Comparison of ENCODE assay signal across 8 cellular contexts in genomic region chr15:85408270-85408746, GRCh38. TPM values are rescaled to one million over a fixed set of nuclear protein-coding genes. Genes with fewer than 3 reads are reported as not detected.
DNase-seq lines count a peak whose midpoint lies in the region; ATAC-seq, FAIRE-seq and TF ChIP-seq lines count a peak whose summit lies in the region.

No MANE protein-coding gene starts in this region.

- POLR2A ChIA-PET in RWPE1 (lab: Yijun Ruan, JAX; ENCODE audit: low non-redundant PET): no interaction called here

- CTCF ChIA-PET in activated CD8-positive, alpha-beta memory T cell treated with anti-CD3 and anti-CD28 coated beads, Interleukin-2, amount 10 ng/mL, durations not matched to agents 7 days and 5 days (lab: Charles Lee): interaction anchor here (1.8 kb wide), 1 partner anchor 96 kb away, joined by 5 read pairs; no protein-coding TSS in a partner anchor
- CTCF ChIA-PET in activated naive CD4-positive, alpha-beta T cell treated with anti-CD3 and anti-CD28 coated beads for 36 hours (lab: Charles Lee): no interaction called here
- CTCF ChIA-PET in RWPE1 (lab: Yijun Ruan, JAX): interaction anchor here (0.6 to 2.0 kb wide), 2 partner anchors 72 to 112 kb away, joined by 3 to 6 read pairs; no protein-coding TSS in a partner anchor

- H3K4me3 Mint-ChIP-seq in activated CD8-positive, alpha-beta memory T cell treated with anti-CD3 and anti-CD28 coated beads, Interleukin-2, amount 10 ng/mL, durations not matched to agents 7 days and 5 days: peak overlapping the region; percentile 69
- peak overlapping the region; percentile 58 for H3K4me3 Mint-ChIP-seq in activated naive CD4-positive, alpha-beta T cell treated with anti-CD3 and anti-CD28 coated beads for 36 hours
- H3K4me3 Mint-ChIP-seq in stimulated activated naive CD8-positive, alpha-beta T cell treated with anti-CD3 and anti-CD28 coated beads, Interleukin-15, amount 100 ng/mL, for 72 hours: peak overlapping the region; percentile 4 to 36

- no peaks in the 10 kb centered on the region for H3K9me3 Mint-ChIP-seq in activated CD8-positive, alpha-beta memory T cell treated with anti-CD3 and anti-CD28 coated beads, Interleukin-2, amount 10 ng/mL, durations not matched to agents 7 days and 5 days (ENCODE audit: low read depth)
- no peaks in the 10 kb centered on the region for H3K9me3 Mint-ChIP-seq in activated naive CD4-positive, alpha-beta T cell treated with anti-CD3 and anti-CD28 coated beads for 36 hours
- no peaks in the 10 kb centered on the region for H3K9me3 Mint-ChIP-seq in stimulated activated naive CD8-positive, alpha-beta T cell treated with anti-CD3 and anti-CD28 coated beads, Interleukin-15, amount 100 ng/mL, for 72 hours

- intact Hi-C loops in activated naive CD4-positive, alpha-beta T cell treated with anti-CD3 and anti-CD28 coated beads for 36 hours (cut with micrococcal nuclease): loop anchor here (1.0 to 10.0 kb wide), 11 partner anchors 22 to 754 kb away; partner anchors contain the start of genes AKAP13, NMB and WDR73

- no peaks in the 10 kb centered on the region for H3K27me3 Mint-ChIP-seq in activated CD8-positive, alpha-beta memory T cell treated with anti-CD3 and anti-CD28 coated beads, Interleukin-2, amount 10 ng/mL, durations not matched to agents 7 days and 5 days
- no peaks in the 10 kb centered on the region for H3K27me3 Mint-ChIP-seq in activated naive CD4-positive, alpha-beta T cell treated with anti-CD3 and anti-CD28 coated beads for 36 hours (ENCODE audit: low read depth)
- no peaks in the 10 kb centered on the region for H3K27me3 Mint-ChIP-seq in stimulated activated naive CD8-positive, alpha-beta T cell treated with anti-CD3 and anti-CD28 coated beads, Interleukin-15, amount 100 ng/mL, for 72 hours

- ATAC-seq in activated CD8-positive, alpha-beta memory T cell treated with anti-CD3 and anti-CD28 coated beads, Interleukin-2, amount 10 ng/mL, durations not matched to agents 7 days and 5 days: peak; percentile 70
- peak; percentile 50 for ATAC-seq in HG03432 (IDR thresholded peaks at IDR 0.05; ENCODE audit: unreplicated experiment)
- peak; percentile 84 for ATAC-seq in stimulated activated naive CD8-positive, alpha-beta T cell treated with anti-CD3 and anti-CD28 coated beads, Interleukin-15, amount 100 ng/mL, for 72 hours

- no peak for FAIRE-seq in D721Med (lab: Jason Lieb, UNC)

- H3K27ac Mint-ChIP-seq in activated CD8-positive, alpha-beta memory T cell treated with anti-CD3 and anti-CD28 coated beads, Interleukin-2, amount 10 ng/mL, durations not matched to agents 7 days and 5 days: peak overlapping the region; percentile 86
- H3K27ac Mint-ChIP-seq in activated naive CD4-positive, alpha-beta T cell treated with anti-CD3 and anti-CD28 coated beads for 36 hours: peak overlapping the region; percentile 88
- H3K27ac Mint-ChIP-seq in stimulated activated naive CD8-positive, alpha-beta T cell treated with anti-CD3 and anti-CD28 coated beads, Interleukin-15, amount 100 ng/mL, for 72 hours: peak overlapping the region; percentile 91 to 92

- H3K27ac ChIP-seq in RWPE1: no peak overlapping the region

- peaks cover 17% of the 10 kb centered on the region for H3K36me3 Mint-ChIP-seq in activated CD8-positive, alpha-beta memory T cell treated with anti-CD3 and anti-CD28 coated beads, Interleukin-2, amount 10 ng/mL, durations not matched to agents 7 days and 5 days
- no peaks in the 10 kb centered on the region for H3K36me3 Mint-ChIP-seq in activated naive CD4-positive, alpha-beta T cell treated with anti-CD3 and anti-CD28 coated beads for 36 hours (ENCODE audit: low read depth)

- no peak for TF ChIP-seq CTCF in RWPE1 (conservative IDR thresholded peaks at IDR 0.05; ENCODE audit: low read depth)
- TF ChIP-seq CTCF in D721Med (IDR thresholded peaks at IDR 0.05; ENCODE audit: insufficient read depth, missing control alignments): no peak

- H3K4me1 Mint-ChIP-seq in activated CD8-positive, alpha-beta memory T cell treated with anti-CD3 and anti-CD28 coated beads, Interleukin-2, amount 10 ng/mL, durations not matched to agents 7 days and 5 days: peaks cover 80% of the 10 kb centered on the region
- H3K4me1 Mint-ChIP-seq in activated naive CD4-positive, alpha-beta T cell treated with anti-CD3 and anti-CD28 coated beads for 36 hours (ENCODE audit: low read depth): peaks cover 86% of the 10 kb centered on the region
- peaks cover 96% of the 10 kb centered on the region for H3K4me1 Mint-ChIP-seq in stimulated activated naive CD8-positive, alpha-beta T cell treated with anti-CD3 and anti-CD28 coated beads, Interleukin-15, amount 100 ng/mL, for 72 hours

- DNase-seq in activated CD8-positive, alpha-beta memory T cell treated with anti-CD3 and anti-CD28 coated beads, Interleukin-2, amount 10 ng/mL, durations not matched to agents 7 days and 5 days: peak; percentile 66
- no peak for DNase-seq in activated CD8-positive, alpha-beta memory T cell treated with anti-CD3 and anti-CD28 coated beads, Interleukin-2, amount 50 U/mL, for 4 hours
- DNase-seq in activated naive CD4-positive, alpha-beta T cell treated with anti-CD3 and anti-CD28 coated beads for 36 hours: peak; percentile 67
- peak; percentile 33 to 61 for DNase-seq in stimulated activated naive CD8-positive, alpha-beta T cell treated with anti-CD3 and anti-CD28 coated beads, Interleukin-15, amount 100 ng/mL, for 72 hours
- DNase-seq in NCI-H82 (lab: John Stamatoyannopoulos, UW) (no peak), RWPE1 (ENCODE audit: low spot score) (no peak), D721Med (ENCODE audit: insufficient read length, low spot score) (no peak)

RNA-seq across cellular contexts. Expression of gene AKAP13, which starts 27.9 kb away (rescaled TPM):
- total RNA-seq in activated CD8-positive, alpha-beta memory T cell treated with anti-CD3 and anti-CD28 coated beads, Interleukin-2, amount 10 ng/mL, durations not matched to agents 7 days and 5 days: 100 to 1,000 TPM; 150 to 172 TPM
- total RNA-seq in activated naive CD4-positive, alpha-beta T cell treated with anti-CD3 and anti-CD28 coated beads for 36 hours: 10 to 100 TPM; 79.4 to 83.2 TPM

Comparison
In these comparisons a context has a peak if more than half of its experiments do, and no peak if none do; other contexts are left out.
1. DNase-seq: peak in activated CD8-positive, alpha-beta memory T cell treated with anti-CD3 and anti-CD28 coated beads, Interleukin-2, amount 10 ng/mL, durations not matched to agents 7 days and 5 days (single experiment), activated naive CD4-positive, alpha-beta T cell treated with anti-CD3 and anti-CD28 coated beads for 36 hours (single experiment) and stimulated activated naive CD8-positive, alpha-beta T cell treated with anti-CD3 and anti-CD28 coated beads, Interleukin-15, amount 100 ng/mL, for 72 hours (2 of 2); none in activated CD8-positive, alpha-beta memory T cell treated with anti-CD3 and anti-CD28 coated beads, Interleukin-2, amount 50 U/mL, for 4 hours (single experiment), NCI-H82 (single experiment), RWPE1 (single experiment) and D721Med (single experiment).
2. Peak in every context shown above with its lines, with median percentiles within 50 percentile points of each other: ATAC-seq, H3K27ac Mint-ChIP-seq and H3K4me3 Mint-ChIP-seq.